30 cellular contexts compared by ENCODE assay signal in the genomic region with DNA sequence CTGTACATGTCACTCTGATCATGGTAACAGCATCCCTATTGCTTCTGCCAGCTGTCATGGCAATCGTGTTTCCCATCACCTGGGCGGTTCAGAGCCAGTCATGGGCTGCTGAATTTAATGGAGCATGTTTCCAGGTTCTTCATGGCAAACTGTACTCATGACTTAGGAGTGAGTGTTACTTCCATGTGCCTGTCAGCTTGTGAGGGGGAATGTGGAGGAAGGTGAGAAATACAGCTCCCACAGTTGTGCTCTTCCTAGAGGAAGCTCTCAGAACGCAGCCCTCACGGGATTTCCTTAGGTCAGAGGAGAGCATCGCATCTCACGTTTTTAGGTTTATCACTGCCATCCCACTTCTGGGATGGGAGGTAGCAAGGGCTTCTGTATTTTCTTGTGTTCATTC. TPM values are rescaled to one million over a fixed set of nuclear protein-coding genes. Genes with fewer than 3 reads are reported as not detected.
DNase-seq lines count a peak whose midpoint lies in the region; ATAC-seq, FAIRE-seq and TF ChIP-seq lines count a peak whose summit lies in the region.
"Had no signal": no experiment of that assay in that cellular context is flagged by ENCODE, and none has a peak within 500 bp of the region (broad histone marks: within the 10 kb centered on the region; RNA-seq: fewer than 3 reads in every experiment).

No MANE protein-coding gene starts in this region.

- no peaks in the 10 kb centered on the region for H3K9me3 Mint-ChIP-seq in neural crest cell
- H3K9me3 Mint-ChIP-seq: CD14-positive monocyte; CD4-positive, alpha-beta memory T cell; CD4-positive, CD25-positive, alpha-beta regulatory T cell; CD8-positive, alpha-beta memory T cell had no signal

- no peak for TF ChIP-seq RAD21 in HepG2 (CRISPR knock-in tag; IDR thresholded peaks at IDR 0.05)

- CTCF ChIA-PET in HepG2 (lab: Yijun Ruan, JAX; ENCODE audit: low intra/inter-chr PET ratio, low total read pairs): no interaction called here

- H3K4me3 ChIP-seq in HepG2 (replicated peaks in 1 of 3; ENCODE audit: insufficient read depth in 1 of 3, low read depth in 2 of 3, low read length in 3 of 3): no peak overlapping the region
- no peak overlapping the region for H3K4me3 ChIP-seq in right lobe of liver
- H3K4me3 ChIP-seq: A549, BLaER1 had no signal

- intact Hi-C loops in HepG2 (cut with micrococcal nuclease; ENCODE audit: unreplicated experiment) (no loop called here), right lobe of liver (cut with DNase I) (no loop called here)

- TF ChIP-seq EP300 in HepG2 (IDR thresholded peaks at IDR 0.05; ENCODE audit: low read depth in 2 of 2, low read length in 2 of 2): no peak
- no peak for TF ChIP-seq EP300 in HepG2 (CRISPR knock-in tag; IDR thresholded peaks at IDR 0.05; ENCODE audit: borderline replicate concordance)

- H3K4me1 Mint-ChIP-seq in neural crest cell: peaks cover 5% of the 10 kb centered on the region
- H3K4me1 Mint-ChIP-seq: CD4-positive, CD25-positive, alpha-beta regulatory T cell; CD8-positive, alpha-beta memory T cell had no signal

- H3K27me3 ChIP-seq in HepG2 (ENCODE audit: control insufficient read depth in 1 of 2, insufficient read depth in 2 of 2, low read length in 2 of 2) (no peaks in the 10 kb centered on the region), right lobe of liver (no peaks in the 10 kb centered on the region)
- H3K27me3 ChIP-seq: BE2C, BLaER1 had no signal

- no peak for TF ChIP-seq CTCF in HepG2 (CRISPR knock-in tag; IDR thresholded peaks at IDR 0.05)
- TF ChIP-seq CTCF in right lobe of liver (IDR thresholded peaks at IDR 0.05): no peak
- no peak for TF ChIP-seq CTCF in neural crest cell (conservative IDR thresholded peaks at IDR 0.05)

- WGBS in HepG2 (ENCODE audit: low lambda C conversion rate): 92% methylated on average over 6 of the region's 6 CpGs
- WGBS in right lobe of liver (ENCODE audit: insufficient coverage, low coverage, low lambda C conversion rate, missing lambda C conversion rate): 79% methylated on average over 5 of the region's 6 CpGs

- H3K4me1 ChIP-seq in HepG2 (ENCODE audit: insufficient read depth, low read length) (no peaks in the 10 kb centered on the region), right lobe of liver (no peaks in the 10 kb centered on the region)
- H3K4me1 ChIP-seq: A549 had no signal

- POLR2A ChIA-PET in HepG2 (lab: Yijun Ruan, JAX): interaction anchor here (1.0 kb wide), 1 partner anchor 14 kb away, joined by 3 read pairs; no protein-coding TSS in a partner anchor

- H3K36me3 Mint-ChIP-seq in neural crest cell (ENCODE audit: low read depth): peaks cover 24% of the 10 kb centered on the region

- H3K9ac ChIP-seq in HepG2 (ENCODE audit: insufficient read depth, low read depth, low read length): no peak overlapping the region
- H3K9ac ChIP-seq: BLaER1 had no signal

- no peaks in the 10 kb centered on the region for H3K79me2 ChIP-seq in HepG2 (ENCODE audit: insufficient read depth, low read length)

- no peak for FAIRE-seq in HepG2 (lab: Jason Lieb, UNC)
- FAIRE-seq: A549, G401.6, GM12891, GM19239 had no signal

- H3K4me3 Mint-ChIP-seq in neural crest cell: no peak overlapping the region
- H3K4me3 Mint-ChIP-seq: CD14-positive monocyte; CD4-positive, alpha-beta memory T cell; CD4-positive, CD25-positive, alpha-beta regulatory T cell; CD8-positive, alpha-beta memory T cell had no signal

- H2AFZ ChIP-seq in HepG2 (ENCODE audit: low read length): no peak overlapping the region

- no peak overlapping the region for H3K4me2 ChIP-seq in HepG2 (ENCODE audit: low read depth, low read length)
- H3K4me2 ChIP-seq: A549, BLaER1 had no signal

- in situ Hi-C loops in HepG2 (cut with HindIII; ENCODE audit: extremely low pct_ligation_motif_present, low pct_unique_long_range_greater_than_20kb) (no loop called here), G401 (cut with HindIII; ENCODE audit: low sequenced_read_pairs) (no loop called here)

- no peaks in the 10 kb centered on the region for H4K20me1 ChIP-seq in HepG2 (ENCODE audit: insufficient read depth, low read length)
- H4K20me1 ChIP-seq: BLaER1 had no signal

- BruUV-seq in HepG2 (replicated peaks; lab: Mats Ljungman, UMichigan): no TSS peak

- no peaks in the 10 kb centered on the region for H3K9me3 ChIP-seq in HepG2 (ENCODE audit: low read length)
- no peaks in the 10 kb centered on the region for H3K9me3 ChIP-seq in right lobe of liver
- H3K9me3 ChIP-seq: A549, BLaER1 had no signal

- TF ChIP-seq POLR2A in HepG2 (IDR thresholded peaks at IDR 0.05; ENCODE audit: insufficient read depth in 1 of 2, low read depth in 2 of 2, low read length in 2 of 2) (no peak), right lobe of liver (IDR thresholded peaks at IDR 0.05) (no peak)

- ATAC-seq in HepG2 (no peak), right lobe of liver (no peak), esophagus mucosa (no peak)
- ATAC-seq: A549 had no signal

- H3K27ac ChIP-seq in HepG2 (ENCODE audit: extremely low read length, insufficient read depth, low read length): no peak overlapping the region
- no peak overlapping the region for H3K27ac ChIP-seq in right lobe of liver
- H3K27ac ChIP-seq: 22Rv1, A549, BLaER1 had no signal

- peak overlapping the region; percentile 10 for H3K27ac Mint-ChIP-seq in neural crest cell (ENCODE audit: unreplicated experiment)
- H3K27ac Mint-ChIP-seq: CD4-positive, CD25-positive, alpha-beta regulatory T cell had no signal

- DNase-seq in HepG2 (ENCODE audit: low spot score) (no peak), right lobe of liver (no peak), mesenteric fat pad (ENCODE audit: low spot score) (peak; percentile 33), neural crest cell (ENCODE audit: low read depth, low spot score) (no peak), G401 (ENCODE audit: low spot score) (no peak)
- DNase-seq in stimulated activated CD4-positive, alpha-beta T cell treated with anti-CD3 and anti-CD28 coated beads, Interleukin-2, amount 100 ng/mL, for 24 hours: no peak
- DNase-seq: ACHN; BE2C; C1 segment of cervical spinal cord; CD4-positive, alpha-beta memory T cell; CD4-positive, CD25-positive, alpha-beta regulatory T cell; CD8-positive, alpha-beta memory T cell; COR-L47; DMS 273 treated with DMSO at 0.1 percent for 48 hours; DMS153; DMS53; DMS79; DND-41; EL; GF-D8 had no signal

- H3K36me3 ChIP-seq in HepG2 (replicated peaks in 1 of 2; ENCODE audit: control insufficient read depth in 1 of 2, insufficient read depth in 2 of 2, low read length in 2 of 2): peaks cover 33 to 59% of the 10 kb centered on the region in 2 experiments
- peaks cover 0 to 41% (median 19%) of the 10 kb centered on the region in 4 donors for H3K36me3 ChIP-seq in right lobe of liver

- H3K27me3 Mint-ChIP-seq in neural crest cell (ENCODE audit: low read depth): no peaks in the 10 kb centered on the region
- H3K27me3 Mint-ChIP-seq: CD4-positive, alpha-beta memory T cell; CD4-positive, CD25-positive, alpha-beta regulatory T cell; CD8-positive, alpha-beta memory T cell had no signal

RNA-seq across cellular contexts. Expression of a gene that starts 28.0 kb away (rescaled TPM):
- total RNA-seq in HepG2 (2016; rRNA removed; fragmentation: Illumina TruSeq; extraction: Trizol) (not detected in 2 replicates), right lobe of liver (1 to 10 TPM; 1.4 to 9.5 (median 3.8) TPM), mesenteric fat pad (63.4 TPM), neural crest cell (25.7 and 30.0 TPM in 2 replicates), esophagus mucosa (148 TPM)
- not detected in 2 replicates for total RNA-seq in HepG2 (2016; cell fraction: cytosol; rRNA removed; fragmentation: Illumina TruSeq; extraction: Trizol; ENCODE audit: low read depth)
- total RNA-seq in HepG2 (2016; cell fraction: insoluble cytoplasmic fraction; rRNA removed; fragmentation: Illumina TruSeq; extraction: Trizol): 0.22 TPM in 1 of 2 replicates, not detected in the other
- not detected in 2 replicates for total RNA-seq in HepG2 (2016; cell fraction: membrane; rRNA removed; fragmentation: Illumina TruSeq; extraction: Trizol)
- 0.96 TPM in 1 of 2 replicates, not detected in the other for total RNA-seq in HepG2 (2016; cell fraction: nucleus; rRNA removed; fragmentation: Illumina TruSeq; extraction: Trizol)
- 0.03 TPM in 2 replicates for polyA plus RNA-seq in HepG2 (2011; rRNA removed)
- polyA plus RNA-seq in HepG2 (2011; cell fraction: cytosol; rRNA removed): 0.03 and 0.14 TPM in 2 replicates
- polyA plus RNA-seq in HepG2 (2011; cell fraction: nucleus; rRNA removed): 0.28 and 0.32 TPM in 2 replicates
- polyA plus RNA-seq in HepG2 (2012): 0.08 and 0.20 TPM in 2 replicates
- 0.18 TPM in 1 of 2 replicates, not detected in the other for polyA plus RNA-seq in HepG2 (2016; cell fraction: cytosol; fragmentation: Illumina TruSeq; extraction: Trizol; ENCODE audit: low read depth)
- 0.04 TPM in 1 of 2 replicates, not detected in the other for polyA plus RNA-seq in HepG2 (2016; cell fraction: insoluble cytoplasmic fraction; fragmentation: Illumina TruSeq; extraction: Trizol; ENCODE audit: low read depth)
- not detected in 2 replicates for polyA plus RNA-seq in HepG2 (2016; cell fraction: membrane; fragmentation: Illumina TruSeq; extraction: Trizol; ENCODE audit: low read depth)
- polyA plus RNA-seq in HepG2 (2016; cell fraction: nucleus; fragmentation: Illumina TruSeq; extraction: Trizol; ENCODE audit: insufficient read depth, low read depth): 0.15 and 0.55 TPM in 2 replicates
- 41.8 TPM in 1 of 2 replicates, not detected in the other for polyA minus RNA-seq in HepG2 (2011; rRNA and poly(A)+ RNA removed; ENCODE audit: low replicate concordance)
- polyA minus RNA-seq in HepG2 (2011; cell fraction: cytosol; rRNA and poly(A)+ RNA removed): 0.20 TPM in 1 of 2 replicates, not detected in the other
- 0.39 TPM in 1 of 2 replicates, not detected in the other for polyA minus RNA-seq in HepG2 (2011; cell fraction: nucleus; rRNA and poly(A)+ RNA removed)
- total RNA-seq in G401 (2014; rRNA removed; shearing (Covaris generic)): 2.4 and 6.4 TPM in 2 replicates
- total RNA-seq: CD4-positive, alpha-beta memory T cell had no signal
- polyA plus RNA-seq: CD8-positive, alpha-beta memory T cell had no signal

RNA-seq across cellular contexts. Expression of a gene that starts 48.6 kb away (rescaled TPM):
- total RNA-seq in HepG2 (2016; rRNA removed; fragmentation: Illumina TruSeq; extraction: Trizol) (24.0 and 24.2 TPM in 2 replicates), right lobe of liver (1 to 10 TPM; 2.2 to 6.0 (median 4.3) TPM), mesenteric fat pad (14.5 TPM), neural crest cell (35.3 and 37.9 TPM in 2 replicates), esophagus mucosa (11.9 TPM)
- total RNA-seq in HepG2 (2016; cell fraction: cytosol; rRNA removed; fragmentation: Illumina TruSeq; extraction: Trizol; ENCODE audit: low read depth): 19.2 and 21.2 TPM in 2 replicates
- 20.1 and 23.6 TPM in 2 replicates for total RNA-seq in HepG2 (2016; cell fraction: insoluble cytoplasmic fraction; rRNA removed; fragmentation: Illumina TruSeq; extraction: Trizol)
- 13.4 and 14.5 TPM in 2 replicates for total RNA-seq in HepG2 (2016; cell fraction: membrane; rRNA removed; fragmentation: Illumina TruSeq; extraction: Trizol)
- 17.8 and 25.0 TPM in 2 replicates for total RNA-seq in HepG2 (2016; cell fraction: nucleus; rRNA removed; fragmentation: Illumina TruSeq; extraction: Trizol)
- 17.8 and 19.2 TPM in 2 replicates for polyA plus RNA-seq in HepG2 (2011; rRNA removed)
- 11.8 and 11.9 TPM in 2 replicates for polyA plus RNA-seq in HepG2 (2011; cell fraction: cytosol; rRNA removed)
- polyA plus RNA-seq in HepG2 (2011; cell fraction: nucleus; rRNA removed): 26.2 and 27.3 TPM in 2 replicates
- 18.6 and 19.8 TPM in 2 replicates for polyA plus RNA-seq in HepG2 (2012)
- polyA plus RNA-seq in HepG2 (2016; cell fraction: cytosol; fragmentation: Illumina TruSeq; extraction: Trizol; ENCODE audit: low read depth): 2.0 and 3.0 TPM in 2 replicates
- 11.1 and 12.4 TPM in 2 replicates for polyA plus RNA-seq in HepG2 (2016; cell fraction: insoluble cytoplasmic fraction; fragmentation: Illumina TruSeq; extraction: Trizol; ENCODE audit: low read depth)
- polyA plus RNA-seq in HepG2 (2016; cell fraction: membrane; fragmentation: Illumina TruSeq; extraction: Trizol; ENCODE audit: low read depth): 4.1 and 5.3 TPM in 2 replicates
- 26.3 and 28.1 TPM in 2 replicates for polyA plus RNA-seq in HepG2 (2016; cell fraction: nucleus; fragmentation: Illumina TruSeq; extraction: Trizol; ENCODE audit: insufficient read depth, low read depth)
- polyA minus RNA-seq in HepG2 (2011; rRNA and poly(A)+ RNA removed; ENCODE audit: low replicate concordance): 39.7 and 48.1 TPM in 2 replicates
- polyA minus RNA-seq in HepG2 (2011; cell fraction: cytosol; rRNA and poly(A)+ RNA removed): 14.7 and 15.5 TPM in 2 replicates
- polyA minus RNA-seq in HepG2 (2011; cell fraction: nucleus; rRNA and poly(A)+ RNA removed): 24.3 and 29.0 TPM in 2 replicates
- total RNA-seq in G401 (2014; rRNA removed; shearing (Covaris generic)): 12.7 and 14.9 TPM in 2 replicates

RNA-seq across cellular contexts. Expression of a gene that starts 56.5 kb away (rescaled TPM):
- total RNA-seq in HepG2 (2016; rRNA removed; fragmentation: Illumina TruSeq; extraction: Trizol): 0.07 TPM in 1 of 2 replicates, not detected in the other
- total RNA-seq in HepG2 (2016; cell fraction: cytosol; rRNA removed; fragmentation: Illumina TruSeq; extraction: Trizol; ENCODE audit: low read depth): not detected in 2 replicates
- 0.02 TPM in 1 of 2 replicates, not detected in the other for total RNA-seq in HepG2 (2016; cell fraction: insoluble cytoplasmic fraction; rRNA removed; fragmentation: Illumina TruSeq; extraction: Trizol)
- not detected in 2 replicates for total RNA-seq in HepG2 (2016; cell fraction: membrane; rRNA removed; fragmentation: Illumina TruSeq; extraction: Trizol)
- 0.13 TPM in 1 of 2 replicates, not detected in the other for total RNA-seq in HepG2 (2016; cell fraction: nucleus; rRNA removed; fragmentation: Illumina TruSeq; extraction: Trizol)
- 0.03 and 0.08 TPM in 2 replicates for polyA plus RNA-seq in HepG2 (2011; rRNA removed)
- polyA plus RNA-seq in HepG2 (2011; cell fraction: cytosol; rRNA removed): 0.01 and 0.04 TPM in 2 replicates
- 0.14 and 0.16 TPM in 2 replicates for polyA plus RNA-seq in HepG2 (2011; cell fraction: nucleus; rRNA removed)
- 0.04 and 0.08 TPM in 2 replicates for polyA plus RNA-seq in HepG2 (2012)
- polyA plus RNA-seq in HepG2 (2016; cell fraction: cytosol; fragmentation: Illumina TruSeq; extraction: Trizol; ENCODE audit: low read depth): not detected in 2 replicates
- polyA plus RNA-seq in HepG2 (2016; cell fraction: insoluble cytoplasmic fraction; fragmentation: Illumina TruSeq; extraction: Trizol; ENCODE audit: low read depth): not detected in 2 replicates
- polyA plus RNA-seq in HepG2 (2016; cell fraction: membrane; fragmentation: Illumina TruSeq; extraction: Trizol; ENCODE audit: low read depth): not detected in 2 replicates
- 0.09 TPM in 1 of 2 replicates, not detected in the other for polyA plus RNA-seq in HepG2 (2016; cell fraction: nucleus; fragmentation: Illumina TruSeq; extraction: Trizol; ENCODE audit: insufficient read depth, low read depth)
- polyA minus RNA-seq in HepG2 (2011; rRNA and poly(A)+ RNA removed; ENCODE audit: low replicate concordance): 0.05 and 0.06 TPM in 2 replicates
- 0.10 TPM in 1 of 2 replicates, not detected in the other for polyA minus RNA-seq in HepG2 (2011; cell fraction: cytosol; rRNA and poly(A)+ RNA removed)
- polyA minus RNA-seq in HepG2 (2011; cell fraction: nucleus; rRNA and poly(A)+ RNA removed): 0.12 TPM in 1 of 2 replicates, not detected in the other
- under 1 TPM in 2 of 6 experiments, not detected in 4; 0.07 to 0.22 TPM for total RNA-seq in right lobe of liver
- total RNA-seq in mesenteric fat pad: not detected
- 0.07 and 0.20 TPM in 2 replicates for total RNA-seq in neural crest cell
- not detected in 2 replicates for total RNA-seq in G401 (2014; rRNA removed; shearing (Covaris generic))
- total RNA-seq in esophagus mucosa: not detected
- total RNA-seq: A172 had no signal
- polyA plus RNA-seq: AG04450; CD14-positive monocyte; CD4-positive, alpha-beta memory T cell; CD4-positive, CD25-positive, alpha-beta regulatory T cell; CD8-positive, alpha-beta memory T cell had no signal
